In genomic region chr2:111050701-111051376, GRCh38 we compare ENCODE assay signal across 1 cellular context.
TF ChIP-seq lines count a peak whose summit lies in the region.

No MANE protein-coding gene starts in this region.

TF ChIP-seq in HepG2, 621 proteins besides CTCF, POLR2A, EP300 and RAD21 (continued from another document):
- TF ChIP-seq TFAP4 (IDR thresholded peaks at IDR 0.05; ENCODE audit: borderline replicate concordance, low read depth) (no peak), TCF7 (IDR thresholded peaks at IDR 0.05; ENCODE audit: low read depth) (0 out of 2 replicates have a peak, but pooled peaks have one; percentile 31), SOX6 (IDR thresholded peaks at IDR 0.05) (no peak), SOX6 (CRISPR knock-in tag; IDR thresholded peaks at IDR 0.05) (0 out of 2 replicates have a peak, but pooled peaks have one; percentile 15), FOSL2 (CRISPR knock-in tag; IDR thresholded peaks at IDR 0.05) (0 out of 2 replicates have a peak, but pooled peaks have one; percentile 26)
- TF ChIP-seq, protein P1, sequence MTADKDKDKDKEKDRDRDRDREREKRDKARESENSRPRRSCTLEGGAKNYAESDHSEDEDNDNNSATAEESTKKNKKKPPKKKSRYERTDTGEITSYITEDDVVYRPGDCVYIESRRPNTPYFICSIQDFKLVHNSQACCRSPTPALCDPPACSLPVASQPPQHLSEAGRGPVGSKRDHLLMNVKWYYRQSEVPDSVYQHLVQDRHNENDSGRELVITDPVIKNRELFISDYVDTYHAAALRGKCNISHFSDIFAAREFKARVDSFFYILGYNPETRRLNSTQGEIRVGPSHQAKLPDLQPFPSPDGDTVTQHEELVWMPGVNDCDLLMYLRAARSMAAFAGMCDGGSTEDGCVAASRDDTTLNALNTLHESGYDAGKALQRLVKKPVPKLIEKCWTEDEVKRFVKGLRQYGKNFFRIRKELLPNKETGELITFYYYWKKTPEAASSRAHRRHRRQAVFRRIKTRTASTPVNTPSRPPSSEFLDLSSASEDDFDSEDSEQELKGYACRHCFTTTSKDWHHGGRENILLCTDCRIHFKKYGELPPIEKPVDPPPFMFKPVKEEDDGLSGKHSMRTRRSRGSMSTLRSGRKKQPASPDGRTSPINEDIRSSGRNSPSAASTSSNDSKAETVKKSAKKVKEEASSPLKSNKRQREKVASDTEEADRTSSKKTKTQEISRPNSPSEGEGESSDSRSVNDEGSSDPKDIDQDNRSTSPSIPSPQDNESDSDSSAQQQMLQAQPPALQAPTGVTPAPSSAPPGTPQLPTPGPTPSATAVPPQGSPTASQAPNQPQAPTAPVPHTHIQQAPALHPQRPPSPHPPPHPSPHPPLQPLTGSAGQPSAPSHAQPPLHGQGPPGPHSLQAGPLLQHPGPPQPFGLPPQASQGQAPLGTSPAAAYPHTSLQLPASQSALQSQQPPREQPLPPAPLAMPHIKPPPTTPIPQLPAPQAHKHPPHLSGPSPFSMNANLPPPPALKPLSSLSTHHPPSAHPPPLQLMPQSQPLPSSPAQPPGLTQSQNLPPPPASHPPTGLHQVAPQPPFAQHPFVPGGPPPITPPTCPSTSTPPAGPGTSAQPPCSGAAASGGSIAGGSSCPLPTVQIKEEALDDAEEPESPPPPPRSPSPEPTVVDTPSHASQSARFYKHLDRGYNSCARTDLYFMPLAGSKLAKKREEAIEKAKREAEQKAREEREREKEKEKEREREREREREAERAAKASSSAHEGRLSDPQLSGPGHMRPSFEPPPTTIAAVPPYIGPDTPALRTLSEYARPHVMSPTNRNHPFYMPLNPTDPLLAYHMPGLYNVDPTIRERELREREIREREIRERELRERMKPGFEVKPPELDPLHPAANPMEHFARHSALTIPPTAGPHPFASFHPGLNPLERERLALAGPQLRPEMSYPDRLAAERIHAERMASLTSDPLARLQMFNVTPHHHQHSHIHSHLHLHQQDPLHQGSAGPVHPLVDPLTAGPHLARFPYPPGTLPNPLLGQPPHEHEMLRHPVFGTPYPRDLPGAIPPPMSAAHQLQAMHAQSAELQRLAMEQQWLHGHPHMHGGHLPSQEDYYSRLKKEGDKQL (CRISPR knock-in tag; IDR thresholded peaks at IDR 0.05; ENCODE audit: low read depth), result no peak
